1 cellular context compared by ENCODE assay signal in genomic region chr1:204345941-204346678, GRCh38.
TF ChIP-seq lines count a peak whose summit lies in the region.

No MANE protein-coding gene starts in this region.

TF ChIP-seq in WTC11, 78 proteins besides CTCF, POLR2A, EP300 and RAD21 (continued from another document):
- TF ChIP-seq ARID4B (CRISPR knock-in tag; IDR thresholded peaks at IDR 0.05; ENCODE audit: borderline replicate concordance) (no peak), E2F1 (CRISPR knock-in tag; IDR thresholded peaks at IDR 0.05) (no peak), MLX (CRISPR knock-in tag; IDR thresholded peaks at IDR 0.05) (no peak), FOXP4 (CRISPR knock-in tag; IDR thresholded peaks at IDR 0.05) (no peak), JAZF1 (CRISPR knock-in tag; IDR thresholded peaks at IDR 0.05) (no peak), NFE2L1 (CRISPR knock-in tag; IDR thresholded peaks at IDR 0.05) (no peak), RELA (CRISPR knock-in tag; IDR thresholded peaks at IDR 0.05; ENCODE audit: borderline replicate concordance) (no peak), ETV6 (CRISPR knock-in tag; IDR thresholded peaks at IDR 0.05) (no peak)
